1 cellular context compared by ENCODE assay signal in genomic region chr5:158869092-158869491, GRCh38.
TF ChIP-seq lines count a peak whose summit lies in the region.

No MANE protein-coding gene starts in this region.

TF ChIP-seq in HepG2, 621 proteins besides CTCF, POLR2A, EP300 and RAD21 (continued from another document):
- TF ChIP-seq PRDM10 (CRISPR knock-in tag; IDR thresholded peaks at IDR 0.05; ENCODE audit: low read depth) = no peak
